Comparison of ENCODE assay signal across 13 cellular contexts in the genomic region with DNA sequence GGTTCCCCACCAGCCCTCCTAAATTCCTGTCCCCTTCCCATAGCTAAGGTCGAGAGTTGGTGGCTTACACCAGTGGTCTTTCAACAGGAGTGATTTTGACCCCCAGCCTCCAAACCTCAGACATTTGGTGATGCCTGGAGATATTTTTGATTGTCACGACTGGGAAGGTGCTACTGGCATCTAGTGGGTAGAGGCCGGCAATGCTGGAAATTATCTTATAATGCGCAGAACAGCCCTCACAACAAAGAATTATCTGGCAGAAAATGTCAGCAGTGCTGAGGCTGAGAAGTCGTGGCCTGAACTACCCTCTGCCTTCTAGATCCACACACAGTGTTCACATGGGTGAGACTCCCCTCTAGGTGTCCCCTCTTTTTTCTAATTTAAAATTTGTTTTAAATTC.
DNase-seq lines count a peak whose midpoint lies in the region; ATAC-seq and TF ChIP-seq lines count a peak whose summit lies in the region.
"Had no signal": no experiment of that assay in that cellular context is flagged by ENCODE, and none has a peak within 500 bp of the region (broad histone marks: within the 10 kb centered on the region; RNA-seq: fewer than 3 reads in every experiment).

No MANE protein-coding gene starts in this region.

- H3K36me3 ChIP-seq in endodermal cell (ENCODE audit: control insufficient read depth, insufficient read depth, low read length): no peaks in the 10 kb centered on the region
- H3K36me3 ChIP-seq: BLaER1 treated with 17β-estradiol and CSF1 and Interleukin-3, amounts not matched to agents 10 nM and 100 nM; gastrocnemius medialis had no signal

- H3K4me1 ChIP-seq in endodermal cell (ENCODE audit: control insufficient read depth, insufficient read depth, low read length): peaks cover 5% of the 10 kb centered on the region
- H3K4me1 ChIP-seq: gastrocnemius medialis had no signal

- ATAC-seq in HG03159 (IDR thresholded peaks at IDR 0.05; ENCODE audit: unreplicated experiment): no peak
- ATAC-seq: activated CD4-positive, CD25-positive, alpha-beta regulatory T cell treated with anti-CD3 and anti-CD28 coated beads, Interleukin-2, amount 50 U/mL, for 24 hours; gastrocnemius medialis; stimulated activated naive B cell treated with anti-CD40 and anti-IgM and Interleukin-4, amounts not matched to agents 10 μg/mL and 1 μg/mL and 100 μg/mL, for 72 hours had no signal

- no peaks in the 10 kb centered on the region for H3K9me3 ChIP-seq in endodermal cell (ENCODE audit: control insufficient read depth, low read length)
- H3K9me3 ChIP-seq: BLaER1 treated with 17β-estradiol and CSF1 and Interleukin-3, amounts not matched to agents 10 nM and 100 nM; gastrocnemius medialis had no signal

- no peak overlapping the region for H3K27ac ChIP-seq in endodermal cell (ENCODE audit: low read depth, low read length)
- H3K27ac ChIP-seq: gastrocnemius medialis, skin epidermis had no signal

- H3K27me3 Mint-ChIP-seq in neural crest cell (ENCODE audit: low read depth): no peaks in the 10 kb centered on the region
- H3K27me3 Mint-ChIP-seq in endodermal cell (ENCODE audit: insufficient read depth): no peaks in the 10 kb centered on the region

- H3K36me3 Mint-ChIP-seq in neural crest cell (ENCODE audit: low read depth) (no peaks in the 10 kb centered on the region), endodermal cell (ENCODE audit: low read depth) (no peaks in the 10 kb centered on the region)
- H3K36me3 Mint-ChIP-seq: stimulated activated naive B cell treated with anti-CD40 and anti-IgM and Interleukin-4, amounts not matched to agents 10 μg/mL and 1 μg/mL and 100 μg/mL, for 72 hours had no signal

- H3K4me3 Mint-ChIP-seq in neural crest cell: no peak overlapping the region
- H3K4me3 Mint-ChIP-seq in endodermal cell: no peak overlapping the region
- H3K4me3 Mint-ChIP-seq: stimulated activated naive B cell treated with anti-CD40 and anti-IgM and Interleukin-4, amounts not matched to agents 10 μg/mL and 1 μg/mL and 100 μg/mL, for 72 hours had no signal

- 93% methylated on average over 4 to 5 of the region's 5 CpGs for WGBS in endodermal cell (ENCODE audit: insufficient coverage in 1 of 2, insufficient read length in 1 of 2), 2 experiments

- in situ Hi-C loops in astrocyte of the spinal cord (cut with HindIII; ENCODE audit: low sequenced_read_pairs): no loop called here

- TF ChIP-seq CTCF in astrocyte of the spinal cord (IDR thresholded peaks at IDR 0.05; ENCODE audit: low read depth, low read length) (peak; percentile 52), neural crest cell (conservative IDR thresholded peaks at IDR 0.05) (no peak), endodermal cell (conservative IDR thresholded peaks at IDR 0.05) (no peak)

- no peaks in the 10 kb centered on the region for H3K27me3 ChIP-seq in endodermal cell (ENCODE audit: control insufficient read depth, insufficient read depth, low read length, poor library complexity, severe bottlenecking)
- H3K27me3 ChIP-seq: BLaER1 treated with 17β-estradiol and CSF1 and Interleukin-3, amounts not matched to agents 10 nM and 100 nM; gastrocnemius medialis had no signal

- H3K9ac ChIP-seq in endodermal cell (ENCODE audit: extremely low read depth, low read length, poor library complexity, severe bottlenecking): no peak overlapping the region
- H3K9ac ChIP-seq: BLaER1 treated with 17β-estradiol and CSF1 and Interleukin-3, amounts not matched to agents 10 nM and 100 nM had no signal

- H3K27ac Mint-ChIP-seq in neural crest cell (ENCODE audit: unreplicated experiment) (peak overlapping the region; percentile 43), endodermal cell (no peak overlapping the region)
- H3K27ac Mint-ChIP-seq: stimulated activated naive B cell treated with anti-CD40 and anti-IgM and Interleukin-4, amounts not matched to agents 10 μg/mL and 1 μg/mL and 100 μg/mL, for 72 hours had no signal

- DNase-seq in NCI-H524 (lab: John Stamatoyannopoulos, UW) (peak; percentile 21 to 37), NCI-H524 treated with DMSO at 0.1 percent for 48 hours (lab: John Stamatoyannopoulos, UW) (no peak), HT1080 (ENCODE audit: low read depth) (peak; percentile 49), astrocyte of the spinal cord (ENCODE audit: low read depth, low spot score) (no peak), neural crest cell (ENCODE audit: low read depth, low spot score) (no peak), endodermal cell (no peak), SHP77 (lab: John Stamatoyannopoulos, UW) (no peak)
- DNase-seq: gastrocnemius medialis; stimulated activated naive B cell treated with anti-CD40 and anti-IgM and Interleukin-4, amounts not matched to agents 10 μg/mL and 1 μg/mL and 100 μg/mL, for 72 hours had no signal

- H3K4me3 ChIP-seq in astrocyte of the spinal cord (ENCODE audit: low read depth, low read length) (no peak overlapping the region), endodermal cell (ENCODE audit: low read length) (no peak overlapping the region)
- H3K4me3 ChIP-seq: BLaER1 treated with 17β-estradiol and CSF1 and Interleukin-3, amounts not matched to agents 10 nM and 100 nM; gastrocnemius medialis; skin epidermis had no signal

- no peaks in the 10 kb centered on the region for H3K9me3 Mint-ChIP-seq in neural crest cell
- H3K9me3 Mint-ChIP-seq in endodermal cell: no peaks in the 10 kb centered on the region
- H3K9me3 Mint-ChIP-seq: stimulated activated naive B cell treated with anti-CD40 and anti-IgM and Interleukin-4, amounts not matched to agents 10 μg/mL and 1 μg/mL and 100 μg/mL, for 72 hours had no signal

- H3K4me1 Mint-ChIP-seq in neural crest cell: peaks cover 16% of the 10 kb centered on the region
- H3K4me1 Mint-ChIP-seq in endodermal cell: peaks cover 8% of the 10 kb centered on the region

Comparison
In these comparisons a context has a peak if more than half of its experiments do, and no peak if none do; other contexts are left out.
1. DNase-seq: peak in NCI-H524 (2 of 2) and HT1080 (single experiment); none in NCI-H524 treated with DMSO at 0.1 percent for 48 hours (single experiment), astrocyte of the spinal cord (single experiment), neural crest cell (single experiment), endodermal cell (single experiment) and SHP77 (0 of 2).